ENCODE assay signal across 9 cellular contexts in the genomic region with DNA sequence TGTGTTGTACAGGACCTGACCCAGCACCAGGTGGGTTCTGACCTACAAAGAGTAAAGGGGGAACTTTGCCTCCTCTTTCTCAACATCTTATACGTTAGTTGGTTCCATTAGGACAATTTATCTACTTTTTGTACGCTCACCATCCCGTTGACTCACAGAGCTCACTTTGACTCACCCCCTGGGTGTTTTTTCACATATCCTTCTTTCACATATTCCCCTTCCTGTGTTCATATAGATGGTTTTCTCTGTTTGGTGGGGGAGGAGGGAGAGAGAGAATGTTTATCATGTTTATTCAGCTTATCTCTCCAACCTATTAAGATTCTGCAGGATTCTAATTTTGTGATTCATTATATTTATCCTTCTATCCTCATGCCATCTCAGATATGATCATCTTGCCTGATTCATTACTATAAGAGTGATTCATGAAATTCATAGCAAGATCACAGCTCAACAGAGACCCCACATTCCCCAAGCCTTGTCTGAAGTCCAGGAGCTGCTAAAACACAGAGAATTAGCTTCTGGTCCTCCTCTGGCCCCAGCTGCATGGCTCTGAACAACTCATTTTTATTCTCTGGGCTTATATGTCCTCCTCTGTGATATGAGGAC. TPM values are rescaled to one million over a fixed set of nuclear protein-coding genes. Genes with fewer than 3 reads are reported as not detected.
DNase-seq lines count a peak whose midpoint lies in the region; ATAC-seq, FAIRE-seq and TF ChIP-seq lines count a peak whose summit lies in the region.
"Had no signal": no experiment of that assay in that cellular context is flagged by ENCODE, and none has a peak within 500 bp of the region (broad histone marks: within the 10 kb centered on the region; RNA-seq: fewer than 3 reads in every experiment).

No MANE protein-coding gene starts in this region.

- H3K27me3 Mint-ChIP-seq in activated CD8-positive, alpha-beta memory T cell treated with anti-CD3 and anti-CD28 coated beads, Interleukin-2, amount 10 ng/mL, durations not matched to agents 7 days and 5 days, result no peaks in the 10 kb centered on the region
- no peaks in the 10 kb centered on the region for H3K27me3 Mint-ChIP-seq in stimulated activated naive CD8-positive, alpha-beta T cell treated with anti-CD3 and anti-CD28 coated beads, Interleukin-15, amount 100 ng/mL, for 72 hours

- H3K4me3 ChIP-seq in PC-9, result no peak overlapping the region
- H3K4me3 ChIP-seq in bronchial epithelial cell (ENCODE audit: low read depth, low read length), result no peak overlapping the region

- H3K36me3 Mint-ChIP-seq in activated CD8-positive, alpha-beta memory T cell treated with anti-CD3 and anti-CD28 coated beads, Interleukin-2, amount 10 ng/mL, durations not matched to agents 7 days and 5 days, result peaks cover 19% of the 10 kb centered on the region

- ATAC-seq in activated CD8-positive, alpha-beta memory T cell treated with anti-CD3 and anti-CD28 coated beads, Interleukin-2, amount 10 ng/mL, durations not matched to agents 7 days and 5 days, result peak; percentile 17
- ATAC-seq in stimulated activated naive CD8-positive, alpha-beta T cell treated with anti-CD3 and anti-CD28 coated beads, Interleukin-15, amount 100 ng/mL, for 72 hours, result peak; percentile 4
- ATAC-seq in HG03571 (IDR thresholded peaks at IDR 0.05; ENCODE audit: unreplicated experiment), result no peak
- ATAC-seq in HG02840 (IDR thresholded peaks at IDR 0.05; ENCODE audit: low FRiP score, unreplicated experiment), result no peak

- H3F3A ChIP-seq in PC-9 (ENCODE audit: insufficient read depth, low read depth), result peaks cover 61% of the 10 kb centered on the region

- H3K27me3 ChIP-seq in PC-9 (ENCODE audit: insufficient read depth, low read depth) (no peaks in the 10 kb centered on the region), bronchial epithelial cell (ENCODE audit: control insufficient read depth, insufficient read depth, low read length) (no peaks in the 10 kb centered on the region)

- intact Hi-C loops in PC-9 (cut with micrococcal nuclease; ENCODE audit: unreplicated experiment), result loop anchor here (1.0 to 2.0 kb wide), 4 partner anchors 13 to 433 kb away; no protein-coding TSS in a partner anchor

- no peaks in the 10 kb centered on the region for H4K20me1 ChIP-seq in PC-9 (ENCODE audit: insufficient read depth)

- peaks cover 6% of the 10 kb centered on the region; the same call in 1 of the 2 replicates for H3K79me2 ChIP-seq in PC-9 (ENCODE audit: low read depth)

- peaks cover under 1% of the 10 kb centered on the region; the same call in 1 of the 2 replicates for H3K36me3 ChIP-seq in PC-9 (ENCODE audit: low read depth)
- H3K36me3 ChIP-seq in bronchial epithelial cell (ENCODE audit: control insufficient read depth, insufficient read depth, low read length), result no peaks in the 10 kb centered on the region

- H3K4me2 ChIP-seq in PC-9, result peak overlapping the region; percentile 69

- POLR2A ChIA-PET in PC-9 (lab: Charles Lee; ENCODE audit: unreplicated experiment), result interaction anchor here (0.6 to 1.5 kb wide), 5 partner anchors 11 to 69 kb away, joined by 3 to 31 read pairs (median 5); no protein-coding TSS in a partner anchor

- peak overlapping the region; percentile 96 for H3K27ac ChIP-seq in PC-9

- no TSS peak for BruUV-seq in PC-9 (replicated peaks; lab: Mats Ljungman, UMichigan)

- TF ChIP-seq CTCF in PC-9 (conservative IDR thresholded peaks at IDR 0.05) (0 out of 2 replicates have a peak, but pooled peaks have one; percentile 6), bronchial epithelial cell (IDR thresholded peaks at IDR 0.05; ENCODE audit: insufficient read depth, low read length, severe bottlenecking) (no peak)

- no peaks in the 10 kb centered on the region for H3K9me3 Mint-ChIP-seq in activated CD8-positive, alpha-beta memory T cell treated with anti-CD3 and anti-CD28 coated beads, Interleukin-2, amount 10 ng/mL, durations not matched to agents 7 days and 5 days (ENCODE audit: low read depth)
- H3K9me3 Mint-ChIP-seq in stimulated activated naive CD8-positive, alpha-beta T cell treated with anti-CD3 and anti-CD28 coated beads, Interleukin-15, amount 100 ng/mL, for 72 hours, result no peaks in the 10 kb centered on the region
- H3K9me3 Mint-ChIP-seq: nephron progenitor cell had no signal

- DNase-seq in activated CD8-positive, alpha-beta memory T cell treated with anti-CD3 and anti-CD28 coated beads, Interleukin-2, amount 10 ng/mL, durations not matched to agents 7 days and 5 days, result peak; percentile 74
- no peak for DNase-seq in activated CD8-positive, alpha-beta memory T cell treated with anti-CD3 and anti-CD28 coated beads for 24 hours
- DNase-seq in PC-9 (peak; percentile 24 to 97), bronchial epithelial cell (ENCODE audit: low read depth) (peak; percentile 67), NCI-H2171 treated with DMSO at 0.1 percent for 48 hours (lab: John Stamatoyannopoulos, UW) (no peak)
- DNase-seq in stimulated activated naive CD8-positive, alpha-beta T cell treated with anti-CD3 and anti-CD28 coated beads, Interleukin-15, amount 100 ng/mL, for 72 hours, result peak in 1 of 2 donors; percentile 71
- DNase-seq: nephron progenitor cell had no signal

- peak overlapping the region; percentile 92 for H3K27ac Mint-ChIP-seq in activated CD8-positive, alpha-beta memory T cell treated with anti-CD3 and anti-CD28 coated beads, Interleukin-2, amount 10 ng/mL, durations not matched to agents 7 days and 5 days
- peak overlapping the region; percentile 99 to 100 for H3K27ac Mint-ChIP-seq in stimulated activated naive CD8-positive, alpha-beta T cell treated with anti-CD3 and anti-CD28 coated beads, Interleukin-15, amount 100 ng/mL, for 72 hours
- H3K27ac Mint-ChIP-seq: nephron progenitor cell had no signal

- peak overlapping the region; percentile 74 for H3K4me3 Mint-ChIP-seq in activated CD8-positive, alpha-beta memory T cell treated with anti-CD3 and anti-CD28 coated beads, Interleukin-2, amount 10 ng/mL, durations not matched to agents 7 days and 5 days
- H3K4me3 Mint-ChIP-seq in stimulated activated naive CD8-positive, alpha-beta T cell treated with anti-CD3 and anti-CD28 coated beads, Interleukin-15, amount 100 ng/mL, for 72 hours, result peak overlapping the region; percentile 83 to 95
- H3K4me3 Mint-ChIP-seq: nephron progenitor cell had no signal

- no peaks in the 10 kb centered on the region; the same call in 1 of the 2 replicates for H3K9me3 ChIP-seq in PC-9 (ENCODE audit: insufficient read depth, low read depth)

- H3K4me1 Mint-ChIP-seq in activated CD8-positive, alpha-beta memory T cell treated with anti-CD3 and anti-CD28 coated beads, Interleukin-2, amount 10 ng/mL, durations not matched to agents 7 days and 5 days, result peaks cover 95% of the 10 kb centered on the region
- peaks cover 99% of the 10 kb centered on the region for H3K4me1 Mint-ChIP-seq in stimulated activated naive CD8-positive, alpha-beta T cell treated with anti-CD3 and anti-CD28 coated beads, Interleukin-15, amount 100 ng/mL, for 72 hours
- H3K4me1 Mint-ChIP-seq: nephron progenitor cell had no signal

- H3K9me2 ChIP-seq in PC-9 (ENCODE audit: insufficient read depth), result no peaks in the 10 kb centered on the region

- H2AFZ ChIP-seq in PC-9, result no peak overlapping the region

- CTCF ChIA-PET in activated CD8-positive, alpha-beta memory T cell treated with anti-CD3 and anti-CD28 coated beads, Interleukin-2, amount 10 ng/mL, durations not matched to agents 7 days and 5 days (lab: Charles Lee), result interaction anchor here (0.7 to 8.4 kb wide), 17 partner anchors 10 to 484 kb away, joined by 3 to 127 read pairs (median 4); no protein-coding TSS in a partner anchor
- CTCF ChIA-PET in PC-9 (lab: Charles Lee), result interaction anchor here (0.8 to 2.4 kb wide), 8 partner anchors 10 to 432 kb away, joined by 3 to 41 read pairs (median 4); no protein-coding TSS in a partner anchor

- H3K4me1 ChIP-seq in PC-9 (replicated peaks; ENCODE audit: insufficient read depth), result peaks cover 62% of the 10 kb centered on the region

- no peak for FAIRE-seq in bronchial epithelial cell (lab: Jason Lieb, UNC)

RNA-seq across cellular contexts. Expression of a gene that starts 37.2 kb away (rescaled TPM):
- not detected for total RNA-seq in activated CD8-positive, alpha-beta memory T cell treated with anti-CD3 and anti-CD28 coated beads, Interleukin-2, amount 10 ng/mL, durations not matched to agents 7 days and 5 days
- not detected in 2 replicates for total RNA-seq in PC-9 (2021)
- total RNA-seq in bronchial epithelial cell, result not detected in 2 replicates

RNA-seq across cellular contexts. Expression of a gene that starts 46.9 kb away (rescaled TPM):
- 1 to 10 TPM; 5.1 to 7.5 TPM for total RNA-seq in activated CD8-positive, alpha-beta memory T cell treated with anti-CD3 and anti-CD28 coated beads, Interleukin-2, amount 10 ng/mL, durations not matched to agents 7 days and 5 days
- total RNA-seq in PC-9 (2021) (39.2 and 72.9 TPM in 2 replicates), bronchial epithelial cell (under 0.01 and 0.77 TPM in 2 replicates)

RNA-seq across cellular contexts. Expression of a gene that starts 58.7 kb away (rescaled TPM):
- not detected for total RNA-seq in activated CD8-positive, alpha-beta memory T cell treated with anti-CD3 and anti-CD28 coated beads, Interleukin-2, amount 10 ng/mL, durations not matched to agents 7 days and 5 days
- total RNA-seq in PC-9 (2021), result 0.94 TPM in 1 of 2 replicates, not detected in the other
- under 0.01 TPM in 1 of 2 replicates, not detected in the other for total RNA-seq in bronchial epithelial cell

Comparison
In these comparisons a context has a peak if more than half of its experiments do, and no peak if none do; other contexts are left out.
1. DNase-seq: peak in activated CD8-positive, alpha-beta memory T cell treated with anti-CD3 and anti-CD28 coated beads, Interleukin-2, amount 10 ng/mL, durations not matched to agents 7 days and 5 days (single experiment), PC-9 (2 of 2) and bronchial epithelial cell (single experiment); none in activated CD8-positive, alpha-beta memory T cell treated with anti-CD3 and anti-CD28 coated beads for 24 hours (single experiment) and NCI-H2171 treated with DMSO at 0.1 percent for 48 hours (single experiment).
2. ATAC-seq: peak in activated CD8-positive, alpha-beta memory T cell treated with anti-CD3 and anti-CD28 coated beads, Interleukin-2, amount 10 ng/mL, durations not matched to agents 7 days and 5 days (single experiment) and stimulated activated naive CD8-positive, alpha-beta T cell treated with anti-CD3 and anti-CD28 coated beads, Interleukin-15, amount 100 ng/mL, for 72 hours (single experiment); none in HG03571 (single experiment) and HG02840 (single experiment).